1 cellular context compared by ENCODE assay signal in the genomic region with DNA sequence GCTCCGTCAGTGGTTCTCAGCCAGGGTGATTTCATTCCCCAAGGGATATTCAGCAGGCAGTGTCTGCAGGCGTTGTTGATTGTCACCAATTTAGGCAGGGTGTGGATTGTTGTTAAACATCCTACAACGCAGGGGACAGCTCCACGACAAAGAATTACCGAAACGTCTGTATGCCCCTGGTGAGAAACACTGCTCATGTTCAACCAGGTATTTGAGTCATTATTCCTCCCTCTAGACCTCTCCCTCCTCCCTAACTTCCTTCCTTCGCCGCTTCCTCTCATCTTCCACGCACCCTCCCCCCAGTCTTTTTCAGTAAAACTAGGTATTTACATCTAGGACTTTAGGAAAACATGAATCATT.
TF ChIP-seq lines count a peak whose summit lies in the region.

No MANE protein-coding gene starts in this region.

TF ChIP-seq in HEK293, 187 proteins besides CTCF, POLR2A, EP300 and RAD21 (continued from another document):
- TF ChIP-seq, protein P1, sequence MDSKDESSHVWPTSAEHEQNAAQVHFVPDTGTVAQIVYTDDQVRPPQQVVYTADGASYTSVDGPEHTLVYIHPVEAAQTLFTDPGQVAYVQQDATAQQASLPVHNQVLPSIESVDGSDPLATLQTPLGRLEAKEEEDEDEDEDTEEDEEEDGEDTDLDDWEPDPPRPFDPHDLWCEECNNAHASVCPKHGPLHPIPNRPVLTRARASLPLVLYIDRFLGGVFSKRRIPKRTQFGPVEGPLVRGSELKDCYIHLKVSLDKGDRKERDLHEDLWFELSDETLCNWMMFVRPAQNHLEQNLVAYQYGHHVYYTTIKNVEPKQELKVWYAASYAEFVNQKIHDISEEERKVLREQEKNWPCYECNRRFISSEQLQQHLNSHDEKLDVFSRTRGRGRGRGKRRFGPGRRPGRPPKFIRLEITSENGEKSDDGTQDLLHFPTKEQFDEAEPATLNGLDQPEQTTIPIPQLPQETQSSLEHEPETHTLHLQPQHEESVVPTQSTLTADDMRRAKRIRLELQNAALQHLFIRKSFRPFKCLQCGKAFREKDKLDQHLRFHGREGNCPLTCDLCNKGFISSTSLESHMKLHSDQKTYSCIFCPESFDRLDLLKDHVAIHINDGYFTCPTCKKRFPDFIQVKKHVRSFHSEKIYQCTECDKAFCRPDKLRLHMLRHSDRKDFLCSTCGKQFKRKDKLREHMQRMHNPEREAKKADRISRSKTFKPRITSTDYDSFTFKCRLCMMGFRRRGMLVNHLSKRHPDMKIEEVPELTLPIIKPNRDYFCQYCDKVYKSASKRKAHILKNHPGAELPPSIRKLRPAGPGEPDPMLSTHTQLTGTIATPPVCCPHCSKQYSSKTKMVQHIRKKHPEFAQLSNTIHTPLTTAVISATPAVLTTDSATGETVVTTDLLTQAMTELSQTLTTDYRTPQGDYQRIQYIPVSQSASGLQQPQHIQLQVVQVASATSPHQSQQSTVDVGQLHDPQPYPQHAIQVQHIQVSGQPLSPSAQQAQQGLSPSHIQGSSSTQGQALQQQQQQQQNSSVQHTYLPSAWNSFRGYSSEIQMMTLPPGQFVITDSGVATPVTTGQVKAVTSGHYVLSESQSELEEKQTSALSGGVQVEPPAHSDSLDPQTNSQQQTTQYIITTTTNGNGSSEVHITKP (tag by site-specific recombination; IDR thresholded peaks at IDR 0.05), result peak; percentile 79
- TF ChIP-seq, protein P2, sequence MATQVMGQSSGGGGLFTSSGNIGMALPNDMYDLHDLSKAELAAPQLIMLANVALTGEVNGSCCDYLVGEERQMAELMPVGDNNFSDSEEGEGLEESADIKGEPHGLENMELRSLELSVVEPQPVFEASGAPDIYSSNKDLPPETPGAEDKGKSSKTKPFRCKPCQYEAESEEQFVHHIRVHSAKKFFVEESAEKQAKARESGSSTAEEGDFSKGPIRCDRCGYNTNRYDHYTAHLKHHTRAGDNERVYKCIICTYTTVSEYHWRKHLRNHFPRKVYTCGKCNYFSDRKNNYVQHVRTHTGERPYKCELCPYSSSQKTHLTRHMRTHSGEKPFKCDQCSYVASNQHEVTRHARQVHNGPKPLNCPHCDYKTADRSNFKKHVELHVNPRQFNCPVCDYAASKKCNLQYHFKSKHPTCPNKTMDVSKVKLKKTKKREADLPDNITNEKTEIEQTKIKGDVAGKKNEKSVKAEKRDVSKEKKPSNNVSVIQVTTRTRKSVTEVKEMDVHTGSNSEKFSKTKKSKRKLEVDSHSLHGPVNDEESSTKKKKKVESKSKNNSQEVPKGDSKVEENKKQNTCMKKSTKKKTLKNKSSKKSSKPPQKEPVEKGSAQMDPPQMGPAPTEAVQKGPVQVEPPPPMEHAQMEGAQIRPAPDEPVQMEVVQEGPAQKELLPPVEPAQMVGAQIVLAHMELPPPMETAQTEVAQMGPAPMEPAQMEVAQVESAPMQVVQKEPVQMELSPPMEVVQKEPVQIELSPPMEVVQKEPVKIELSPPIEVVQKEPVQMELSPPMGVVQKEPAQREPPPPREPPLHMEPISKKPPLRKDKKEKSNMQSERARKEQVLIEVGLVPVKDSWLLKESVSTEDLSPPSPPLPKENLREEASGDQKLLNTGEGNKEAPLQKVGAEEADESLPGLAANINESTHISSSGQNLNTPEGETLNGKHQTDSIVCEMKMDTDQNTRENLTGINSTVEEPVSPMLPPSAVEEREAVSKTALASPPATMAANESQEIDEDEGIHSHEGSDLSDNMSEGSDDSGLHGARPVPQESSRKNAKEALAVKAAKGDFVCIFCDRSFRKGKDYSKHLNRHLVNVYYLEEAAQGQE (tag by site-specific recombination; IDR thresholded peaks at IDR 0.05), result peak; percentile 35; the same call in 1 of the 2 replicates
TF ChIP-seq in HEK293: peak in this region for 4.
